In the genomic region with DNA sequence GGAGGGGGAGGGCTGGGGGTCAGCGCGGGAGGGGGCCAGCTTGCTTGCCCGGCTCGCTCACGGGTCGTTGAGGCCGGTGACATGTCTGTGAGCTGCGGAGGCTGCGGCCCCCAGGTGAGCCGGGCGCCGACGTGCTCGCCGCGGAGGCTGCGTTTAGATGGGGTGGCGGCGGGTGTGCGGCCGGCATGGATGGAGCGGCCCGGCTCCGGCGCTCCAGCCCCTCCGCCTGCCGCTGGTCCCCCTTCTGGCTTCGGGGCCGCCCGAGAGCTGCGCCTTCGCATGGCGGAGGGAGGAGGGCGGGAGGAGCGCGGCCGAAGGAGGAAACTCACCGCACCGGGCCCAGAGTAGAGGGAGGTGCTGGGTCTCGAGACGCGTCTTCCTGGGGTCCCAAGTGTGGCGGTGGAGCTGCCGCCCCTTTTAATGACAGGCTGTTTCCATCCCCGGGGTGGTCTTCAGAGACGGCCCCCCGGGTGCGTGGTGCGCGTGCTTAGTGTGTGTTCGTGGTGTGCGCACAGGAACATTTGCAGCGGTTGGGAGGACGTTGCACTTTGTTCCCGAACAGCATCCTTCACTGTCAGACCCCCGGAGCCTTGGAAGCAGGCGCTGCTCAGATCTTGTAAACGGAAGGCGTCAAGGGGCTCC, we compare ENCODE assay signal across 8 cellular contexts. TPM values are rescaled to one million over a fixed set of nuclear protein-coding genes. Genes with fewer than 3 reads are reported as not detected.
DNase-seq lines count a peak whose midpoint lies in the region; ATAC-seq and TF ChIP-seq lines count a peak whose summit lies in the region.

A gene with protein sequence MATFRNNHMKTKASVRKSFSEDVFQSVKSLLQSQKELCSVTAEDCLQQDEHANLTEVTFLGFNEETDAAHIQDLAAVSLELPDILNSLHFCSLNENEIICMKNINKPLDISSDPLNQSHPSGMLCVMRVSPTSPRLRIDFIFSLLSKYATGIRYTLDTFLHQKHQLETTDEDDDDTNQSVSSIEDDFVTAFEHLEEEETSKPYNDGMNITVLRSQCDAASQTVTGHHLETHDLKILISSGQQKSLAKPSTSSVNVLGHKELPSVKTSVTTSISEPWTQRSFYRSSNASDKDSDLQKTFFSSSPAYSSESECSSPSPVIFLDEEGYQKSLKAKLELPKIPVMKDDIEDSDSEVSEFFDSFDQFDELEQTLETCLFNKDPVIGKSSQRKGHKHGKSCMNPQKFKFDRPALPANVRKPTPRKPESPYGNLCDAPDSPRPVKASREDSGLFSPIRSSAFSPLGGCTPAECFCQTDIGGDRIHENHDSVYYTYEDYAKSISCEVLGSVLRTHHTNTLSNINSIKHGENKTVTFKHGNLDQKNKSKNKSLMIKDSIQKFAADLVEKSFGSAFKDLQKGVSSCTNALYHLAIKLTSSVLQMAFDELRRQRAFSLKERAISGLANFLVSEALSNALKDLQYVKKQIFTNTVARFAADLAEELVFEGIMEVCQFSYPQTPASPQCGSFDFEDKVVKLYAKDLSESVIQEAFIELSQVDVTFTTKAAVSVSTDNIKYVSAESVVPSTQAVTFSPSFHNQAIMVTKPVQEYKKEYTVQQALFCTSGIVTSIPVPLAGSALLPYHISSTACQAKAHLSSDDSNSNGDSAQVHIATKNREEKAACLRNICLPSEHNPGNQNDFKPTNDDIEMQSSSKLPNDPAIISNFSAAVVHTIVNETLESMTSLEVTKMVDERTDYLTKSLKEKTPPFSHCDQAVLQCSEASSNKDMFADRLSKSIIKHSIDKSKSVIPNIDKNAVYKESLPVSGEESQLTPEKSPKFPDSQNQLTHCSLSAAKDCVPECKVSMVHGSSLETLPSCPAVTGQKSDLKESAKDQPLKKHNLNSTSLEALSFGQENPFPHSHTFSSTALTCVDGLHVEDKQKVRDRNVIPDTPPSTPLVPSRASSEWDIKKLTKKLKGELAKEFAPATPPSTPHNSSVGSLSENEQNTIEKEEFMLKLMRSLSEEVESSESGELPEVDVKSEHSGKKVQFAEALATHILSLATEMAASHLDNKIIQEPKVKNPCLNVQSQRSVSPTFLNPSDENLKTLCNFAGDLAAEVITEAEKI (N-terminal part only) (plus strand): TSS at position 38 of the 642 bp plus-strand sequence. CDS start 14,197 bp downstream, outside the sequence.

- intact Hi-C loops in left cardiac atrium (cut with DNase I) (no loop called here), psoas muscle (cut with DNase I) (no loop called here), vagina (cut with DNase I) (no loop called here)

- peak within 1 kb of the TSS; percentile 99 for H3K4me3 Mint-ChIP-seq in activated naive CD8-positive, alpha-beta T cell treated with anti-CD3 and anti-CD28 coated beads, Interleukin-2, amount 50 U/mL, for 24 hours

- peak within 1 kb of the TSS; percentile 99 for H3K4me3 ChIP-seq in psoas muscle
- peak within 1 kb of the TSS; percentile 94 for H3K4me3 ChIP-seq in vagina

- H3K27me3 ChIP-seq in psoas muscle (ENCODE audit: insufficient read depth in 3 of 3, low read length in 2 of 3) (no peaks in the 10 kb centered on the region), vagina (no peaks in the 10 kb centered on the region)

- TF ChIP-seq CTCF in psoas muscle (IDR thresholded peaks at IDR 0.05) (no peak), vagina (IDR thresholded peaks at IDR 0.05) (no peak)

- peak; percentile 37 for ATAC-seq in GM19324 (IDR thresholded peaks at IDR 0.05; ENCODE audit: low FRiP score, unreplicated experiment)
- peak; percentile 16 for ATAC-seq in HG03457 (IDR thresholded peaks at IDR 0.05; ENCODE audit: unreplicated experiment)
- peak; percentile 27 for ATAC-seq in activated naive CD8-positive, alpha-beta T cell treated with anti-CD3 and anti-CD28 coated beads, Interleukin-2, amount 50 U/mL, for 24 hours
- peak; percentile 54 to 70 for ATAC-seq in left cardiac atrium
- ATAC-seq in psoas muscle: peak; percentile 37 to 54 (median 48)

- H3K27ac ChIP-seq in psoas muscle (peak within 1 kb of the TSS; percentile 86), vagina (peak within 1 kb of the TSS; percentile 94)

- WGBS in psoas muscle, 3 donors: 2 to 4% (median 3%) methylated on average over 29 to 59 of the region's 59 CpGs

- no peaks in the 10 kb centered on the region for H3K9me3 ChIP-seq in psoas muscle
- no peaks in the 10 kb centered on the region for H3K9me3 ChIP-seq in vagina

- H3K36me3 ChIP-seq in psoas muscle (ENCODE audit: insufficient read depth in 1 of 2, low read depth in 1 of 2) (no peaks in the 10 kb centered on the region), vagina (no peaks in the 10 kb centered on the region)

- no peaks in the 10 kb centered on the region for H3K27me3 Mint-ChIP-seq in activated naive CD8-positive, alpha-beta T cell treated with anti-CD3 and anti-CD28 coated beads, Interleukin-2, amount 50 U/mL, for 24 hours

- H3K36me3 Mint-ChIP-seq in activated naive CD8-positive, alpha-beta T cell treated with anti-CD3 and anti-CD28 coated beads, Interleukin-2, amount 50 U/mL, for 24 hours (ENCODE audit: low read depth): peaks cover 26% of the 10 kb centered on the region

- DNase-seq in CD1c-positive myeloid dendritic cell (ENCODE audit: extremely low spot score) (peak; percentile 62), SK-N-DZ (ENCODE audit: low spot score) (peak; percentile 73), left cardiac atrium (no peak), psoas muscle (peak; percentile 45 to 72), vagina (ENCODE audit: extremely low spot score in 2 of 2) (no peak)
- peak; percentile 68 for DNase-seq in activated naive CD8-positive, alpha-beta T cell treated with anti-CD3 and anti-CD28 coated beads, Interleukin-2, amount 50 U/mL, for 24 hours

- H3K27ac Mint-ChIP-seq in activated naive CD8-positive, alpha-beta T cell treated with anti-CD3 and anti-CD28 coated beads, Interleukin-2, amount 50 U/mL, for 24 hours: peak within 1 kb of the TSS; percentile 99

- H3K4me1 Mint-ChIP-seq in activated naive CD8-positive, alpha-beta T cell treated with anti-CD3 and anti-CD28 coated beads, Interleukin-2, amount 50 U/mL, for 24 hours: peaks cover 55% of the 10 kb centered on the region

- TF ChIP-seq POLR2A in vagina (IDR thresholded peaks at IDR 0.05): peak in 1 of 2 donors; percentile 29

- peaks cover 15% of the 10 kb centered on the region for H3K9me3 Mint-ChIP-seq in activated naive CD8-positive, alpha-beta T cell treated with anti-CD3 and anti-CD28 coated beads, Interleukin-2, amount 50 U/mL, for 24 hours

- H3K4me1 ChIP-seq in psoas muscle: peaks cover 6% of the 10 kb centered on the region
- peaks cover 22% of the 10 kb centered on the region for H3K4me1 ChIP-seq in vagina

RNA-seq across cellular contexts. Expression of the gene that starts here (rescaled TPM):
- polyA plus RNA-seq in SK-N-DZ (2014; cell fraction: cytosol; rRNA removed): 16.5 and 16.7 TPM in 2 replicates
- polyA plus RNA-seq in SK-N-DZ (2014; cell fraction: nucleus; rRNA removed): 11.9 and 15.9 TPM in 2 replicates
- 10 to 100 TPM; 21.6 to 33.7 TPM for total RNA-seq in left cardiac atrium
- total RNA-seq in psoas muscle: 10 to 100 TPM; 12.0 to 17.7 (median 15.5) TPM
- polyA plus RNA-seq in psoas muscle: 10 to 100 TPM in 1 of 3 donors, 1 to 10 TPM in 2; 2.6 to 11.4 (median 2.7) TPM
- 25.0 TPM for total RNA-seq in vagina

Comparison
In these comparisons a context has a peak if more than half of its experiments do, and no peak if none do; other contexts are left out.
1. DNase-seq: peak in CD1c-positive myeloid dendritic cell (single experiment), SK-N-DZ (single experiment), activated naive CD8-positive, alpha-beta T cell treated with anti-CD3 and anti-CD28 coated beads, Interleukin-2, amount 50 U/mL, for 24 hours (single experiment) and psoas muscle (2 of 2); none in left cardiac atrium (single experiment) and vagina (0 of 2).
2. Peak in every context shown above with its lines, with median percentiles within 50 percentile points of each other: ATAC-seq.